ENCODE assay signal across 31 cellular contexts in the genomic region with DNA sequence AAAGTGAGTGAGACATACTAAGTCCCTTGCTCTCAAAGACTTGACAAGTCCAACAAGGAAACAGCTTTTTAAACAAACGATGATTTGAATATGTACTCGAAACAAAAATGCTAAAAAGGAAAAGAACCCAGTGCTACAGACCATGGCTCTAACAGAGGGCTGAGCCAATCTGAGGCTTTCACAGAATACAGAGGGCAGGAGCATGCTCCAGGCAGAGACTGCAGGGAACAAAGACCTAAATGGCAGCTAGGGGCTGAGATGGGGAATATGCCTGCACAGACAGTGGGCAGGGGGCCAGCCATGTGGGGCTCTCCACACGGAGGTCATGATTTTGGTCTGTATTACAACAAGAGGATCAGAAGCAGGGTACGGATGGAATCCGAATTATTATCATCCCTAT. TPM values are rescaled to one million over a fixed set of nuclear protein-coding genes. Genes with fewer than 3 reads are reported as not detected.
"Had no signal": no experiment of that assay in that cellular context is flagged by ENCODE, and none has a peak within 500 bp of the region (broad histone marks: within the 10 kb centered on the region; RNA-seq: fewer than 3 reads in every experiment).

No MANE protein-coding gene starts in this region.

- H2AFZ ChIP-seq: parathyroid adenoma had no signal

- ATAC-seq: heart right ventricle; left cardiac atrium; left lung; naive thymus-derived CD4-positive, alpha-beta T cell; stimulated activated effector memory CD8-positive, alpha-beta T cell treated with anti-CD3 and anti-CD28 coated beads, Interleukin-12 subunit alpha, Interleukin-12 subunit beta, amount 100 ng/mL, for 72 hours; stimulated activated naive CD8-positive, alpha-beta T cell treated with anti-CD3 and anti-CD28 coated beads, Interleukin-15, Interleukin-2, amounts not matched to agents 100 U/mL and 50 U/mL, for 24 hours; upper lobe of right lung had no signal

- H3K4me3 ChIP-seq: coronary artery, esophagus squamous epithelium, heart right ventricle, left lung, sigmoid colon, suprapubic skin, transverse colon, upper lobe of right lung, uterus had no signal

- H3K4me1 ChIP-seq: esophagus squamous epithelium, heart right ventricle, left lung, parathyroid adenoma, sigmoid colon, suprapubic skin, transverse colon, upper lobe of right lung, uterus had no signal

- H3K27me3 ChIP-seq: esophagus squamous epithelium, heart right ventricle, left lung, sigmoid colon, suprapubic skin, transverse colon, upper lobe of right lung, uterus had no signal

- H3K36me3 ChIP-seq: esophagus squamous epithelium, left lung, sigmoid colon, suprapubic skin, transverse colon, upper lobe of right lung, uterus had no signal

- H3K27ac Mint-ChIP-seq: naive thymus-derived CD4-positive, alpha-beta T cell; nephron; progenitor cell of endocrine pancreas; stimulated activated effector memory CD8-positive, alpha-beta T cell treated with anti-CD3 and anti-CD28 coated beads, Interleukin-12 subunit alpha, Interleukin-12 subunit beta, amount 100 ng/mL, for 72 hours had no signal

- H3K36me3 Mint-ChIP-seq: naive thymus-derived CD4-positive, alpha-beta T cell; stimulated activated effector memory CD8-positive, alpha-beta T cell treated with anti-CD3 and anti-CD28 coated beads, Interleukin-12 subunit alpha, Interleukin-12 subunit beta, amount 100 ng/mL, for 72 hours had no signal

- H3K9ac ChIP-seq: parathyroid adenoma had no signal

- H3K9me3 ChIP-seq: esophagus squamous epithelium, sigmoid colon, suprapubic skin, transverse colon, upper lobe of right lung, uterus had no signal

- H3K27me3 Mint-ChIP-seq: naive thymus-derived CD4-positive, alpha-beta T cell; progenitor cell of endocrine pancreas had no signal

- DNase-seq: dermis blood vessel endothelial cell; effector memory CD4-positive, alpha-beta T cell; erythroblast; esophagus squamous epithelium; foreskin melanocyte; glutamatergic neuron; heart right ventricle; hippocampal formation; left cardiac atrium; left lung; mammary epithelial cell; mesendoderm; midbrain; naive thymus-derived CD4-positive, alpha-beta T cell; sigmoid colon; stimulated activated CD4-positive, alpha-beta T cell treated with anti-CD3 and anti-CD28 coated beads, Interleukin-2, amount 100 ng/mL, for 24 hours; stimulated activated CD4-positive, alpha-beta T cell treated with anti-CD3 and anti-CD28 coated beads, Interleukin-4, amount 100 ng/mL, for 24 hours; stimulated activated naive CD8-positive, alpha-beta T cell treated with anti-CD3 and anti-CD28 coated beads, Interleukin-15, Interleukin-2, amounts not matched to agents 100 U/mL and 50 U/mL, for 24 hours; transverse colon; upper lobe of right lung; uterus had no signal

- H3K27ac ChIP-seq: coronary artery, esophagus squamous epithelium, heart right ventricle, left lung, parathyroid adenoma, sigmoid colon, suprapubic skin, transverse colon, upper lobe of right lung, uterus had no signal

- H3K4me1 Mint-ChIP-seq: naive thymus-derived CD4-positive, alpha-beta T cell; nephron; stimulated activated effector memory CD8-positive, alpha-beta T cell treated with anti-CD3 and anti-CD28 coated beads, Interleukin-12 subunit alpha, Interleukin-12 subunit beta, amount 100 ng/mL, for 72 hours had no signal

- H3K4me3 Mint-ChIP-seq: naive thymus-derived CD4-positive, alpha-beta T cell; nephron; stimulated activated effector memory CD8-positive, alpha-beta T cell treated with anti-CD3 and anti-CD28 coated beads, Interleukin-12 subunit alpha, Interleukin-12 subunit beta, amount 100 ng/mL, for 72 hours had no signal

RNA-seq across cellular contexts. Expression of a gene that starts 31.1 kb away (rescaled TPM):
- total RNA-seq: dermis blood vessel endothelial cell; esophagus squamous epithelium; heart right ventricle; left cardiac atrium; lower leg skin; mammary epithelial cell; mucosa of gallbladder; naive thymus-derived CD4-positive, alpha-beta T cell; osteoblast; sigmoid colon; skeletal muscle tissue; suprapubic skin; transverse colon; upper lobe of right lung had no signal
- polyA plus RNA-seq: mammary epithelial cell; naive thymus-derived CD4-positive, alpha-beta T cell; sigmoid colon had no signal
